Comparison of ENCODE assay signal across 9 cellular contexts in genomic region chr10:96651998-96652431, GRCh38.
A peak's percentile ranks its signal among the peaks of the same experiment; 100 is the strongest.
DNase-seq lines count a peak whose midpoint lies in the region; ATAC-seq and TF ChIP-seq lines count a peak whose summit lies in the region.
"Had no signal": no experiment of that assay in that cellular context is flagged by ENCODE, and none has a peak within 500 bp of the region (broad histone marks: within the 10 kb centered on the region; RNA-seq: fewer than 3 reads in every experiment).

No MANE protein-coding gene starts in this region.

- H3K4me3 Mint-ChIP-seq in CD4-positive, CD25-positive, alpha-beta regulatory T cell: peak overlapping the region in 1 of 4 donors; percentile 49
- H3K4me3 Mint-ChIP-seq in activated naive CD4-positive, alpha-beta T cell treated with anti-CD3 and anti-CD28 coated beads, Interleukin-2, amount 10 ng/mL, durations not matched to agents 7 days and 5 days: no peak overlapping the region
- H3K4me3 Mint-ChIP-seq in MCF 10A (ENCODE audit: unreplicated experiment): no peak overlapping the region

- TF ChIP-seq CTCF in MCF 10A (IDR thresholded peaks at IDR 0.05; ENCODE audit: unreplicated experiment) (no peak), tibial artery (IDR thresholded peaks at IDR 0.05) (no peak)

- no peaks in the 10 kb centered on the region for H3K36me3 ChIP-seq in CD4-positive, CD25-positive, alpha-beta regulatory T cell (ENCODE audit: control insufficient read depth, insufficient read depth, low read length)
- H3K36me3 ChIP-seq in tibial artery: no peaks in the 10 kb centered on the region
- H3K36me3 ChIP-seq: SJSA1 had no signal

- peak in 2 of 3 donors; percentile 1 to 14 for DNase-seq in CD4-positive, CD25-positive, alpha-beta regulatory T cell
- DNase-seq in Jurkat, Clone E6-1 (ENCODE audit: low read depth, low spot score): peak; percentile 62
- DNase-seq in activated naive CD4-positive, alpha-beta T cell treated with anti-CD3 and anti-CD28 coated beads, Interleukin-2, amount 10 ng/mL, durations not matched to agents 7 days and 5 days: peak; percentile 38
- DNase-seq in MCF 10A (ENCODE audit: unreplicated experiment) (no peak), dedifferentiated amniotic fluid mesenchymal stem cell (ENCODE audit: extremely low spot score) (no peak), NCI-H446 (lab: John Stamatoyannopoulos, UW) (no peak), tibial artery (no peak)

- peaks cover 6% of the 10 kb centered on the region for H3K4me1 ChIP-seq in CD4-positive, CD25-positive, alpha-beta regulatory T cell (ENCODE audit: control insufficient read depth, insufficient read depth, low read length, poor library complexity, severe bottlenecking)
- no peaks in the 10 kb centered on the region for H3K4me1 ChIP-seq in tibial artery
- H3K4me1 ChIP-seq: SJSA1 had no signal

- no peak overlapping the region for H3K27ac ChIP-seq in CD4-positive, CD25-positive, alpha-beta regulatory T cell (ENCODE audit: insufficient read depth, low read length, poor library complexity, severe bottlenecking)
- H3K27ac ChIP-seq in tibial artery: no peak overlapping the region
- H3K27ac ChIP-seq: SJSA1 had no signal

- H3K4me3 ChIP-seq in CD4-positive, CD25-positive, alpha-beta regulatory T cell (ENCODE audit: low read depth, low read length): no peak overlapping the region
- H3K4me3 ChIP-seq in Jurkat, Clone E6-1 (ENCODE audit: low read length): no peak overlapping the region
- H3K4me3 ChIP-seq in tibial artery: no peak overlapping the region
- H3K4me3 ChIP-seq: SJSA1 had no signal

- peak; percentile 41 for ATAC-seq in CD4-positive, CD25-positive, alpha-beta regulatory T cell (ENCODE audit: low read depth in 2 of 2)
- ATAC-seq in GM19463 (IDR thresholded peaks at IDR 0.05; ENCODE audit: unreplicated experiment): peak; percentile 80

- no peaks in the 10 kb centered on the region for H3K9me3 ChIP-seq in CD4-positive, CD25-positive, alpha-beta regulatory T cell (ENCODE audit: control insufficient read depth in 2 of 2, low read length in 2 of 2)
- no peaks in the 10 kb centered on the region for H3K9me3 ChIP-seq in tibial artery
- H3K9me3 ChIP-seq: SJSA1 had no signal

- intact Hi-C loops in MCF 10A (cut with micrococcal nuclease): no loop called here
- intact Hi-C loops in tibial artery (cut with DNase I; ENCODE audit: low total_unique reads): no loop called here

- BruUV-seq in MCF 10A (replicated peaks; lab: Mats Ljungman, UMichigan): no TSS peak

- H3K4me1 Mint-ChIP-seq in CD4-positive, CD25-positive, alpha-beta regulatory T cell: peaks cover 0 to 20% (median 6%) of the 10 kb centered on the region in 4 donors
- H3K4me1 Mint-ChIP-seq in activated naive CD4-positive, alpha-beta T cell treated with anti-CD3 and anti-CD28 coated beads, Interleukin-2, amount 10 ng/mL, durations not matched to agents 7 days and 5 days: peaks cover 33% of the 10 kb centered on the region
- no peaks in the 10 kb centered on the region for H3K4me1 Mint-ChIP-seq in MCF 10A (ENCODE audit: insufficient read depth, unreplicated experiment)

- no peaks in the 10 kb centered on the region for H3K27me3 Mint-ChIP-seq in CD4-positive, CD25-positive, alpha-beta regulatory T cell
- H3K27me3 Mint-ChIP-seq in activated naive CD4-positive, alpha-beta T cell treated with anti-CD3 and anti-CD28 coated beads, Interleukin-2, amount 10 ng/mL, durations not matched to agents 7 days and 5 days: no peaks in the 10 kb centered on the region
- peaks cover 11% of the 10 kb centered on the region for H3K27me3 Mint-ChIP-seq in MCF 10A (ENCODE audit: insufficient read depth, unreplicated experiment)

- H3K27ac Mint-ChIP-seq in CD4-positive, CD25-positive, alpha-beta regulatory T cell: peak overlapping the region in 1 of 3 donors; percentile 85
- peak overlapping the region; percentile 72 for H3K27ac Mint-ChIP-seq in activated naive CD4-positive, alpha-beta T cell treated with anti-CD3 and anti-CD28 coated beads, Interleukin-2, amount 10 ng/mL, durations not matched to agents 7 days and 5 days
- H3K27ac Mint-ChIP-seq in MCF 10A (ENCODE audit: low read depth, unreplicated experiment): no peak overlapping the region

- CTCF ChIA-PET in activated naive CD4-positive, alpha-beta T cell treated with anti-CD3 and anti-CD28 coated beads, Interleukin-2, amount 10 ng/mL, durations not matched to agents 7 days and 5 days (lab: Charles Lee): interaction anchor here (1.5 to 4.1 kb wide), 2 partner anchors 10 to 177 kb away, joined by 3 to 32 read pairs; no protein-coding TSS in a partner anchor
- CTCF ChIA-PET in MCF 10A (lab: Yijun Ruan, JAX): interaction anchor here (1.0 to 1.4 kb wide), 2 partner anchors 11 to 137 kb away, joined by 3 to 8 read pairs; no protein-coding TSS in a partner anchor

- POLR2A ChIA-PET in MCF 10A (lab: Yijun Ruan, JAX): interaction anchor here (1.1 kb wide), 1 partner anchor 11 kb away, joined by 4 read pairs; no protein-coding TSS in a partner anchor

- H3K27me3 ChIP-seq in CD4-positive, CD25-positive, alpha-beta regulatory T cell (ENCODE audit: control insufficient read depth, insufficient read depth, low read length): no peaks in the 10 kb centered on the region
- H3K27me3 ChIP-seq in tibial artery: no peaks in the 10 kb centered on the region
- H3K27me3 ChIP-seq: SJSA1 had no signal

- H3K9me3 Mint-ChIP-seq in CD4-positive, CD25-positive, alpha-beta regulatory T cell: peaks cover 0 to 1% (median 0%) of the 10 kb centered on the region in 7 donors
- H3K9me3 Mint-ChIP-seq in activated naive CD4-positive, alpha-beta T cell treated with anti-CD3 and anti-CD28 coated beads, Interleukin-2, amount 10 ng/mL, durations not matched to agents 7 days and 5 days: no peaks in the 10 kb centered on the region
- no peaks in the 10 kb centered on the region for H3K9me3 Mint-ChIP-seq in MCF 10A (ENCODE audit: unreplicated experiment)

- H3K36me3 Mint-ChIP-seq in CD4-positive, CD25-positive, alpha-beta regulatory T cell: no peaks in the 10 kb centered on the region
- no peaks in the 10 kb centered on the region for H3K36me3 Mint-ChIP-seq in activated naive CD4-positive, alpha-beta T cell treated with anti-CD3 and anti-CD28 coated beads, Interleukin-2, amount 10 ng/mL, durations not matched to agents 7 days and 5 days
- H3K36me3 Mint-ChIP-seq in MCF 10A (ENCODE audit: insufficient read depth, unreplicated experiment): no peaks in the 10 kb centered on the region

Comparison
In these comparisons a context has a peak if more than half of its experiments do, and no peak if none do; other contexts are left out.
1. DNase-seq: peak in CD4-positive, CD25-positive, alpha-beta regulatory T cell (2 of 3), Jurkat, Clone E6-1 (single experiment) and activated naive CD4-positive, alpha-beta T cell treated with anti-CD3 and anti-CD28 coated beads, Interleukin-2, amount 10 ng/mL, durations not matched to agents 7 days and 5 days (single experiment); none in MCF 10A (single experiment), dedifferentiated amniotic fluid mesenchymal stem cell (single experiment), NCI-H446 (0 of 2) and tibial artery (0 of 2).